ENCODE assay signal across 1 cellular context in the genomic region with DNA sequence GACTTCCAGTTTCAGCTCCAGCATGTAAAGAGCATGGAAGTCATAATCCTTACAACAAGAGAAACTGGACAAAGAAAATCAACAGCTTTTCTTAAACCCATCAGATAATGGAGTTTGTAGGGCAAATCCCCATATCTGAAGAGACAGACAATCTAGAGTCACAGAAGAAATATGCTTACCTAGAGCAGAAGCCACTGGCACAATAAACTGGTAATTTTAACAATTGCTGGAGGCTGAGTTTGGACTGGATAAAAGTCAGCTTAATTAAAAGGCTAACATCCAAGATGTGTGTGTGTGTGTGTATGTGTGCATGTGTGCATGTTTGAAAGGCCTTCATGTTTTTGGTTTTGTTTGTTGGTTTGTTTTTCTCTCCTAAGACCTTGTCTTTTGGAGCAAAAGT.
TF ChIP-seq lines count a peak whose summit lies in the region.

No MANE protein-coding gene starts in this region.

TF ChIP-seq in HCT116, 20 proteins besides CTCF, POLR2A, EP300 and RAD21 (continued from another document):
- TF ChIP-seq, protein P1, sequence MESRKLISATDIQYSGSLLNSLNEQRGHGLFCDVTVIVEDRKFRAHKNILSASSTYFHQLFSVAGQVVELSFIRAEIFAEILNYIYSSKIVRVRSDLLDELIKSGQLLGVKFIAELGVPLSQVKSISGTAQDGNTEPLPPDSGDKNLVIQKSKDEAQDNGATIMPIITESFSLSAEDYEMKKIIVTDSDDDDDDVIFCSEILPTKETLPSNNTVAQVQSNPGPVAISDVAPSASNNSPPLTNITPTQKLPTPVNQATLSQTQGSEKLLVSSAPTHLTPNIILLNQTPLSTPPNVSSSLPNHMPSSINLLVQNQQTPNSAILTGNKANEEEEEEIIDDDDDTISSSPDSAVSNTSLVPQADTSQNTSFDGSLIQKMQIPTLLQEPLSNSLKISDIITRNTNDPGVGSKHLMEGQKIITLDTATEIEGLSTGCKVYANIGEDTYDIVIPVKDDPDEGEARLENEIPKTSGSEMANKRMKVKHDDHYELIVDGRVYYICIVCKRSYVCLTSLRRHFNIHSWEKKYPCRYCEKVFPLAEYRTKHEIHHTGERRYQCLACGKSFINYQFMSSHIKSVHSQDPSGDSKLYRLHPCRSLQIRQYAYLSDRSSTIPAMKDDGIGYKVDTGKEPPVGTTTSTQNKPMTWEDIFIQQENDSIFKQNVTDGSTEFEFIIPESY (IDR thresholded peaks at IDR 0.05; ENCODE audit: extremely low read depth, insufficient replicate concordance, low read length), result no peak
- TF ChIP-seq TCF7L2 (IDR thresholded peaks at IDR 0.05; ENCODE audit: borderline replicate concordance, extremely low read depth, insufficient read depth, insufficient read length) (no peak), POLR2AphosphoS5 (IDR thresholded peaks at IDR 0.05; ENCODE audit: low read depth, low read length) (no peak), SP1 (IDR thresholded peaks at IDR 0.05; ENCODE audit: low read depth) (no peak), EZH2 (IDR thresholded peaks at IDR 0.05) (no peak)
- TF ChIP-seq, protein P2, sequence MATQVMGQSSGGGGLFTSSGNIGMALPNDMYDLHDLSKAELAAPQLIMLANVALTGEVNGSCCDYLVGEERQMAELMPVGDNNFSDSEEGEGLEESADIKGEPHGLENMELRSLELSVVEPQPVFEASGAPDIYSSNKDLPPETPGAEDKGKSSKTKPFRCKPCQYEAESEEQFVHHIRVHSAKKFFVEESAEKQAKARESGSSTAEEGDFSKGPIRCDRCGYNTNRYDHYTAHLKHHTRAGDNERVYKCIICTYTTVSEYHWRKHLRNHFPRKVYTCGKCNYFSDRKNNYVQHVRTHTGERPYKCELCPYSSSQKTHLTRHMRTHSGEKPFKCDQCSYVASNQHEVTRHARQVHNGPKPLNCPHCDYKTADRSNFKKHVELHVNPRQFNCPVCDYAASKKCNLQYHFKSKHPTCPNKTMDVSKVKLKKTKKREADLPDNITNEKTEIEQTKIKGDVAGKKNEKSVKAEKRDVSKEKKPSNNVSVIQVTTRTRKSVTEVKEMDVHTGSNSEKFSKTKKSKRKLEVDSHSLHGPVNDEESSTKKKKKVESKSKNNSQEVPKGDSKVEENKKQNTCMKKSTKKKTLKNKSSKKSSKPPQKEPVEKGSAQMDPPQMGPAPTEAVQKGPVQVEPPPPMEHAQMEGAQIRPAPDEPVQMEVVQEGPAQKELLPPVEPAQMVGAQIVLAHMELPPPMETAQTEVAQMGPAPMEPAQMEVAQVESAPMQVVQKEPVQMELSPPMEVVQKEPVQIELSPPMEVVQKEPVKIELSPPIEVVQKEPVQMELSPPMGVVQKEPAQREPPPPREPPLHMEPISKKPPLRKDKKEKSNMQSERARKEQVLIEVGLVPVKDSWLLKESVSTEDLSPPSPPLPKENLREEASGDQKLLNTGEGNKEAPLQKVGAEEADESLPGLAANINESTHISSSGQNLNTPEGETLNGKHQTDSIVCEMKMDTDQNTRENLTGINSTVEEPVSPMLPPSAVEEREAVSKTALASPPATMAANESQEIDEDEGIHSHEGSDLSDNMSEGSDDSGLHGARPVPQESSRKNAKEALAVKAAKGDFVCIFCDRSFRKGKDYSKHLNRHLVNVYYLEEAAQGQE (IDR thresholded peaks at IDR 0.05; ENCODE audit: low read depth), result no peak
